In the genomic region with DNA sequence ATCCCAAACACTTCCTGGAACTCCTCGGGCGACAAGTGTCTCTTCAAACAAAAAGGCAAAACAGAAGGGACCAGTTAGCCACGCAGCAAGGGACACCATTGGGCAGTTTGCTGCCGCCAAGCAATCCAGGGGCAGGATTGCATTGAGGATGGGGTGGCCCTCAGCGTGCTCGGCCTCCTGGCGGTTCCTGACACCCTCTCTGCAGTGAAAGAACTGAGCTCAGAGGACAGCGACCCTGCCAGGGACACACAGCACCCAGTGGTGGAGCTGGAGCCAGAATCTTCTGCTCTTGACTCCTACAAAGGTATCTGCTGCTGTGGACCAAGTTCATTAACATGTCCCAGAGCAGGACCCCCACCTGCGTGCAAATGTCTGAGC, we compare ENCODE assay signal across 25 cellular contexts. TPM values are rescaled to one million over a fixed set of nuclear protein-coding genes. Genes with fewer than 3 reads are reported as not detected.
DNase-seq lines count a peak whose midpoint lies in the region; ATAC-seq and TF ChIP-seq lines count a peak whose summit lies in the region.
"Had no signal": no experiment of that assay in that cellular context is flagged by ENCODE, and none has a peak within 500 bp of the region (broad histone marks: within the 10 kb centered on the region; RNA-seq: fewer than 3 reads in every experiment).

No MANE protein-coding gene starts in this region.

- CTCF ChIA-PET in activated CD8-positive, alpha-beta T cell treated with anti-CD3 and anti-CD28 coated beads for 36 hours (lab: Charles Lee) = no interaction called here
- CTCF ChIA-PET in activated CD8-positive, alpha-beta T cell treated with anti-CD3 and anti-CD28 coated beads, Interleukin-2, amount 10 ng/mL, durations not matched to agents 7 days and 5 days (lab: Charles Lee) = interaction anchor here (0.8 to 2.1 kb wide), 4 partner anchors 20 to 206 kb away, joined by 3 to 11 read pairs (median 4); no protein-coding TSS in a partner anchor
- CTCF ChIA-PET in Panc1 (lab: Charles Lee) = no interaction called here

- no peaks in the 10 kb centered on the region for H3K9me3 ChIP-seq in Panc1 (ENCODE audit: control insufficient read depth, insufficient read depth, low read depth, low read length)
- H3K9me3 ChIP-seq in psoas muscle = no peaks in the 10 kb centered on the region
- H3K9me3 ChIP-seq: stomach, tibial artery had no signal

- intact Hi-C loops in activated CD8-positive, alpha-beta T cell treated with anti-CD3 and anti-CD28 coated beads for 36 hours (cut with micrococcal nuclease) = no loop called here
- intact Hi-C loops in Panc1 (cut with micrococcal nuclease; ENCODE audit: unreplicated experiment) = no loop called here
- intact Hi-C loops in psoas muscle (cut with DNase I) = no loop called here

- H3K4me3 ChIP-seq in Panc1 (ENCODE audit: low read depth in 2 of 2, low read length in 2 of 2) (no peak overlapping the region), psoas muscle (no peak overlapping the region)
- H3K4me3 ChIP-seq: K562, stomach, tibial artery had no signal

- in situ Hi-C loops in Panc1 (cut with HindIII; ENCODE audit: low pct_unique_long_range_greater_than_20kb, low sequenced_read_pairs) = no loop called here

- H3K4me3 Mint-ChIP-seq in activated CD8-positive, alpha-beta T cell treated with anti-CD3 and anti-CD28 coated beads for 36 hours = no peak overlapping the region
- no peak overlapping the region for H3K4me3 Mint-ChIP-seq in activated CD8-positive, alpha-beta T cell treated with anti-CD3 and anti-CD28 coated beads, Interleukin-2, amount 10 ng/mL, durations not matched to agents 7 days and 5 days
- peak overlapping the region; percentile 49 to 80 (median 74) for H3K4me3 Mint-ChIP-seq in immature natural killer cell
- H3K4me3 Mint-ChIP-seq: activated CD8-positive, alpha-beta memory T cell treated with anti-CD3 and anti-CD28 coated beads, Interleukin-2, amount 10 ng/mL, durations not matched to agents 7 days and 5 days; activated naive CD8-positive, alpha-beta T cell treated with anti-CD3 and anti-CD28 coated beads for 36 hours; endodermal cell; T-cell had no signal

- H3K27me3 Mint-ChIP-seq in activated CD8-positive, alpha-beta T cell treated with anti-CD3 and anti-CD28 coated beads for 36 hours = peaks cover 8% of the 10 kb centered on the region
- H3K27me3 Mint-ChIP-seq in activated CD8-positive, alpha-beta T cell treated with anti-CD3 and anti-CD28 coated beads, Interleukin-2, amount 10 ng/mL, durations not matched to agents 7 days and 5 days (ENCODE audit: low read depth) = peaks cover 4% of the 10 kb centered on the region
- H3K27me3 Mint-ChIP-seq in immature natural killer cell (ENCODE audit: low read depth in 3 of 3) = peaks cover 18 to 36% (median 23%) of the 10 kb centered on the region in 3 donors
- H3K27me3 Mint-ChIP-seq: activated CD8-positive, alpha-beta memory T cell treated with anti-CD3 and anti-CD28 coated beads, Interleukin-2, amount 10 ng/mL, durations not matched to agents 7 days and 5 days; T-cell had no signal

- DNase-seq in activated CD8-positive, alpha-beta T cell treated with anti-CD3 and anti-CD28 coated beads for 36 hours = no peak
- no peak for DNase-seq in activated CD8-positive, alpha-beta T cell treated with anti-CD3 and anti-CD28 coated beads, Interleukin-2, amount 10 ng/mL, durations not matched to agents 7 days and 5 days
- DNase-seq in Panc1 (ENCODE audit: low read depth, low spot score) (no peak), immature natural killer cell (no peak), psoas muscle (peak in 1 of 2 donors; percentile 40), activated gamma-delta T cell treated with Interleukin-2 at 50 U/mL for 16 hours (no peak), T-helper 2 cell (no peak), NCI-H1694 (lab: John Stamatoyannopoulos, UW) (no peak)
- DNase-seq: activated CD4-positive, alpha-beta T cell treated with anti-CD3 and anti-CD28 coated beads for 1 hour; activated CD8-positive, alpha-beta memory T cell treated with anti-CD3 and anti-CD28 coated beads, Interleukin-2, amount 10 ng/mL, durations not matched to agents 7 days and 5 days; activated naive CD8-positive, alpha-beta T cell treated with anti-CD3 and anti-CD28 coated beads for 36 hours; cortex of kidney; endodermal cell; foreskin melanocyte; left cardiac atrium; NCI-H1105 treated with DMSO at 0.1 percent for 48 hours; NCI-H2081; NCI-H345; NCI-H774; occipital lobe; stomach; T-cell; tibial artery had no signal

- no peak for TF ChIP-seq CTCF in activated CD8-positive, alpha-beta T cell treated with anti-CD3 and anti-CD28 coated beads for 36 hours (IDR thresholded peaks at IDR 0.05)
- no peak for TF ChIP-seq CTCF in Panc1 (IDR thresholded peaks at IDR 0.05)
- no peak for TF ChIP-seq CTCF in psoas muscle (IDR thresholded peaks at IDR 0.05)

- peaks cover 77% of the 10 kb centered on the region for H3K4me1 Mint-ChIP-seq in activated CD8-positive, alpha-beta T cell treated with anti-CD3 and anti-CD28 coated beads for 36 hours (ENCODE audit: low read depth)
- H3K4me1 Mint-ChIP-seq in activated CD8-positive, alpha-beta T cell treated with anti-CD3 and anti-CD28 coated beads, Interleukin-2, amount 10 ng/mL, durations not matched to agents 7 days and 5 days (ENCODE audit: low read depth) = peaks cover 67% of the 10 kb centered on the region
- peaks cover 91 to 94% of the 10 kb centered on the region in 2 donors for H3K4me1 Mint-ChIP-seq in immature natural killer cell

- WGBS in psoas muscle, 3 donors = 81 to 93% (median 85%) methylated on average over 9 of the region's 9 CpGs

- H3K27ac ChIP-seq in Panc1 (ENCODE audit: low read length) = peak overlapping the region; percentile 85
- H3K27ac ChIP-seq in psoas muscle = peak overlapping the region; percentile 62
- H3K27ac ChIP-seq: tibial artery had no signal

- H3K27me3 ChIP-seq in Panc1 (ENCODE audit: control insufficient read depth, insufficient read depth, low read length) (no peaks in the 10 kb centered on the region), psoas muscle (ENCODE audit: insufficient read depth in 3 of 3, low read length in 2 of 3) (no peaks in the 10 kb centered on the region)
- H3K27me3 ChIP-seq: stomach, tibial artery had no signal

- peak overlapping the region; percentile 46 for H3K27ac Mint-ChIP-seq in activated CD8-positive, alpha-beta T cell treated with anti-CD3 and anti-CD28 coated beads for 36 hours
- H3K27ac Mint-ChIP-seq in activated CD8-positive, alpha-beta T cell treated with anti-CD3 and anti-CD28 coated beads, Interleukin-2, amount 10 ng/mL, durations not matched to agents 7 days and 5 days = no peak overlapping the region
- peak overlapping the region; percentile 83 to 97 (median 92) for H3K27ac Mint-ChIP-seq in immature natural killer cell
- H3K27ac Mint-ChIP-seq: activated CD8-positive, alpha-beta memory T cell treated with anti-CD3 and anti-CD28 coated beads, Interleukin-2, amount 10 ng/mL, durations not matched to agents 7 days and 5 days; activated naive CD8-positive, alpha-beta T cell treated with anti-CD3 and anti-CD28 coated beads for 36 hours; endodermal cell had no signal

- POLR2A ChIA-PET in activated CD8-positive, alpha-beta T cell treated with anti-CD3 and anti-CD28 coated beads for 36 hours (lab: Charles Lee) = interaction anchor here (0.8 kb wide), 1 partner anchor 90 kb away, joined by 3 read pairs; no protein-coding TSS in a partner anchor
- POLR2A ChIA-PET in activated CD8-positive, alpha-beta T cell treated with anti-CD3 and anti-CD28 coated beads, Interleukin-2, amount 10 ng/mL, durations not matched to agents 7 days and 5 days (lab: Charles Lee) = no interaction called here
- POLR2A ChIA-PET in Panc1 (lab: Charles Lee) = interaction anchor here (0.6 kb wide), 1 partner anchor 14 kb away, joined by 5 read pairs; no protein-coding TSS in a partner anchor

- no peak for ATAC-seq in activated CD8-positive, alpha-beta T cell treated with anti-CD3 and anti-CD28 coated beads for 36 hours
- ATAC-seq in activated CD8-positive, alpha-beta T cell treated with anti-CD3 and anti-CD28 coated beads, Interleukin-2, amount 10 ng/mL, durations not matched to agents 7 days and 5 days = no peak
- no peak for ATAC-seq in Panc1
- no peak for ATAC-seq in psoas muscle
- ATAC-seq: esophagus mucosa, K562, T-cell had no signal

- H3K4me1 ChIP-seq in Panc1 (ENCODE audit: control insufficient read depth, insufficient read depth, low read length) = peaks cover 80% of the 10 kb centered on the region
- peaks cover 44% of the 10 kb centered on the region for H3K4me1 ChIP-seq in psoas muscle

- no peaks in the 10 kb centered on the region for H3K9me3 Mint-ChIP-seq in activated CD8-positive, alpha-beta T cell treated with anti-CD3 and anti-CD28 coated beads for 36 hours
- no peaks in the 10 kb centered on the region for H3K9me3 Mint-ChIP-seq in activated CD8-positive, alpha-beta T cell treated with anti-CD3 and anti-CD28 coated beads, Interleukin-2, amount 10 ng/mL, durations not matched to agents 7 days and 5 days (ENCODE audit: insufficient read depth)
- no peaks in the 10 kb centered on the region for H3K9me3 Mint-ChIP-seq in immature natural killer cell
- H3K9me3 Mint-ChIP-seq: activated naive CD8-positive, alpha-beta T cell treated with anti-CD3 and anti-CD28 coated beads for 36 hours; endodermal cell; T-cell had no signal

- no TSS peak for BruUV-seq in Panc1 (replicated peaks; lab: Mats Ljungman, UMichigan)

- H3K36me3 ChIP-seq in Panc1 (ENCODE audit: control insufficient read depth, insufficient read depth, low read length) (no peaks in the 10 kb centered on the region), psoas muscle (ENCODE audit: insufficient read depth in 1 of 2, low read depth in 1 of 2) (peaks cover 0 to 45% of the 10 kb centered on the region in 2 donors)
- H3K36me3 ChIP-seq: stomach, tibial artery had no signal

- peaks cover 8% of the 10 kb centered on the region for H3K36me3 Mint-ChIP-seq in activated CD8-positive, alpha-beta T cell treated with anti-CD3 and anti-CD28 coated beads for 36 hours (ENCODE audit: low read depth)
- H3K36me3 Mint-ChIP-seq in activated CD8-positive, alpha-beta T cell treated with anti-CD3 and anti-CD28 coated beads, Interleukin-2, amount 10 ng/mL, durations not matched to agents 7 days and 5 days (ENCODE audit: low read depth) = peaks cover 3% of the 10 kb centered on the region
- H3K36me3 Mint-ChIP-seq in immature natural killer cell = peaks cover 0 to 4% (median 0%) of the 10 kb centered on the region in 3 donors
- H3K36me3 Mint-ChIP-seq: activated CD8-positive, alpha-beta memory T cell treated with anti-CD3 and anti-CD28 coated beads, Interleukin-2, amount 10 ng/mL, durations not matched to agents 7 days and 5 days; T-cell had no signal

RNA-seq across cellular contexts. Expression of a gene that starts 27.4 kb away (rescaled TPM):
- total RNA-seq in activated CD8-positive, alpha-beta T cell treated with anti-CD3 and anti-CD28 coated beads for 36 hours = 10 to 100 TPM; 25.5 to 26.5 TPM
- total RNA-seq in activated CD8-positive, alpha-beta T cell treated with anti-CD3 and anti-CD28 coated beads, Interleukin-2, amount 10 ng/mL, durations not matched to agents 7 days and 5 days = 1 to 10 TPM; 5.3 to 6.2 TPM
- 94.7 TPM for total RNA-seq in Panc1 (2021; ENCODE audit: unreplicated experiment)
- 90.7 TPM for polyA plus RNA-seq in Panc1 (2012; ENCODE audit: insufficient read length)
- polyA plus RNA-seq in immature natural killer cell = 1 to 10 TPM in 1 of 3 donors, under 1 TPM in 1, not detected in 1; 0.32 to 1.2 TPM
- total RNA-seq in psoas muscle = 10 to 100 TPM in 1 of 4 donors, 1 to 10 TPM in 3; 2.6 to 11.4 (median 4.3) TPM
- 1 to 10 TPM; 1.3 to 1.8 (median 1.6) TPM for polyA plus RNA-seq in psoas muscle

Comparison
In these comparisons a context has a peak if more than half of its experiments do, and no peak if none do; other contexts are left out.
1. H3K4me3 Mint-ChIP-seq: peak in immature natural killer cell (5 of 5); none in activated CD8-positive, alpha-beta T cell treated with anti-CD3 and anti-CD28 coated beads for 36 hours (single experiment) and activated CD8-positive, alpha-beta T cell treated with anti-CD3 and anti-CD28 coated beads, Interleukin-2, amount 10 ng/mL, durations not matched to agents 7 days and 5 days (single experiment).